25 cellular contexts compared by ENCODE assay signal in genomic region chr9:110978516-110978915, GRCh38. TPM values are rescaled to one million over a fixed set of nuclear protein-coding genes. Genes with fewer than 3 reads are reported as not detected.
"Had no signal": no experiment of that assay in that cellular context is flagged by ENCODE, and none has a peak within 500 bp of the region (broad histone marks: within the 10 kb centered on the region; RNA-seq: fewer than 3 reads in every experiment).

No MANE protein-coding gene starts in this region.

- H3K4me3 Mint-ChIP-seq: activated B cell treated with CpG ODN at 0.5 μM for 24 hours; activated CD8-positive, alpha-beta memory T cell treated with anti-CD3 and anti-CD28 coated beads, Interleukin-2, amount 10 ng/mL, durations not matched to agents 7 days and 5 days; activated CD8-positive, alpha-beta T cell treated with anti-CD3 and anti-CD28 coated beads, Interleukin-2, amount 10 ng/mL, durations not matched to agents 7 days and 5 days; activated naive CD8-positive, alpha-beta T cell; activated T-cell treated with anti-CD3 and anti-CD28 coated beads, Interleukin-2, amount 50 U/mL, for 72 hours; brain; endodermal cell; natural killer cell treated with Interleukin-12 subunit alpha and Interleukin-12 subunit beta and Interleukin-15 and Interleukin-18, amount 100 ng/mL, for 72 hours; T-helper 2 cell treated with Interferon-gamma antibody and Interleukin-4, amounts not matched to agents 5 μg/mL and 100 μg/mL, for 36 hours had no signal

- H3K4me1 Mint-ChIP-seq: activated B cell treated with CpG ODN at 0.5 μM for 24 hours; activated CD8-positive, alpha-beta memory T cell treated with anti-CD3 and anti-CD28 coated beads, Interleukin-2, amount 10 ng/mL, durations not matched to agents 7 days and 5 days had no signal

- H3K27me3 Mint-ChIP-seq: activated B cell treated with CpG ODN at 0.5 μM for 24 hours; activated CD8-positive, alpha-beta memory T cell treated with anti-CD3 and anti-CD28 coated beads, Interleukin-2, amount 10 ng/mL, durations not matched to agents 7 days and 5 days; brain; natural killer cell treated with Interleukin-12 subunit alpha and Interleukin-12 subunit beta and Interleukin-15 and Interleukin-18, amount 100 ng/mL, for 72 hours; progenitor cell of endocrine pancreas had no signal

- H3K9me3 ChIP-seq: ascending aorta, esophagus squamous epithelium, left lung, lower lobe of right lung, mucosa of descending colon, neutrophil, ovary, right lobe of liver, upper lobe of right lung had no signal

- DNase-seq: activated B cell treated with CpG ODN at 0.5 μM for 24 hours; activated CD8-positive, alpha-beta memory T cell treated with anti-CD3 and anti-CD28 coated beads, Interleukin-2, amount 10 ng/mL, durations not matched to agents 7 days and 5 days; activated CD8-positive, alpha-beta T cell treated with anti-CD3 and anti-CD28 coated beads, Interleukin-2, amount 10 ng/mL, durations not matched to agents 7 days and 5 days; activated naive CD4-positive, alpha-beta T cell; activated T-cell treated with anti-CD3 and anti-CD28 coated beads, Interleukin-2, amount 50 U/mL, for 72 hours; endodermal cell; esophagus squamous epithelium; left lung; lower lobe of right lung; mesenchymal stem cell; mucosa of descending colon; ovary; right lobe of liver; stimulated activated CD4-positive, alpha-beta T cell treated with anti-CD3 and anti-CD28 coated beads, Interleukin-2, amount 100 ng/mL, for 48 hours; stimulated activated naive CD8-positive, alpha-beta T cell treated with anti-CD3 and anti-CD28 coated beads, Interleukin-15, Interleukin-2, amounts not matched to agents 100 U/mL and 50 U/mL, for 24 hours; T-helper 1 cell; upper lobe of right lung had no signal

- H3K36me3 Mint-ChIP-seq: activated CD8-positive, alpha-beta memory T cell treated with anti-CD3 and anti-CD28 coated beads, Interleukin-2, amount 10 ng/mL, durations not matched to agents 7 days and 5 days; activated naive CD8-positive, alpha-beta T cell had no signal

- H3K27ac Mint-ChIP-seq: activated B cell treated with CpG ODN at 0.5 μM for 24 hours; activated CD8-positive, alpha-beta memory T cell treated with anti-CD3 and anti-CD28 coated beads, Interleukin-2, amount 10 ng/mL, durations not matched to agents 7 days and 5 days; activated CD8-positive, alpha-beta T cell treated with anti-CD3 and anti-CD28 coated beads, Interleukin-2, amount 10 ng/mL, durations not matched to agents 7 days and 5 days; activated naive CD8-positive, alpha-beta T cell; activated T-cell treated with anti-CD3 and anti-CD28 coated beads, Interleukin-2, amount 50 U/mL, for 72 hours; brain; endodermal cell; natural killer cell treated with Interleukin-12 subunit alpha and Interleukin-12 subunit beta and Interleukin-15 and Interleukin-18, amount 100 ng/mL, for 72 hours; progenitor cell of endocrine pancreas; T-helper 2 cell treated with Interferon-gamma antibody and Interleukin-4, amounts not matched to agents 5 μg/mL and 100 μg/mL, for 36 hours had no signal

- ATAC-seq: activated CD8-positive, alpha-beta memory T cell treated with anti-CD3 and anti-CD28 coated beads, Interleukin-2, amount 10 ng/mL, durations not matched to agents 7 days and 5 days; activated CD8-positive, alpha-beta T cell treated with anti-CD3 and anti-CD28 coated beads, Interleukin-2, amount 10 ng/mL, durations not matched to agents 7 days and 5 days; activated T-cell treated with anti-CD3 and anti-CD28 coated beads, Interleukin-2, amount 50 U/mL, for 72 hours; left lung; lower lobe of right lung; mucosa of descending colon; natural killer cell treated with Interleukin-12 subunit alpha and Interleukin-12 subunit beta and Interleukin-15 and Interleukin-18, amount 100 ng/mL, for 72 hours; right lobe of liver; stimulated activated naive CD8-positive, alpha-beta T cell treated with anti-CD3 and anti-CD28 coated beads, Interleukin-15, Interleukin-2, amounts not matched to agents 100 U/mL and 50 U/mL, for 24 hours; upper lobe of right lung had no signal

- H3K27ac ChIP-seq: cardiac muscle cell, esophagus squamous epithelium, left lung, lower lobe of right lung, neutrophil, ovary, right lobe of liver, upper lobe of right lung had no signal

- H3K36me3 ChIP-seq: ascending aorta, cardiac muscle cell, esophagus squamous epithelium, left lung, lower lobe of right lung, neutrophil, ovary, right lobe of liver, upper lobe of right lung had no signal

- H3K4me1 ChIP-seq: lower lobe of right lung, right lobe of liver had no signal

- H3K4me3 ChIP-seq: ascending aorta, cardiac muscle cell, esophagus squamous epithelium, left lung, lower lobe of right lung, mucosa of descending colon, ovary, right lobe of liver, upper lobe of right lung had no signal

- H3K27me3 ChIP-seq: ascending aorta, cardiac muscle cell, esophagus squamous epithelium, left lung, neutrophil, ovary, right lobe of liver, upper lobe of right lung had no signal

RNA-seq across cellular contexts. Expression of gene LPAR1, which starts 59.8 kb away (rescaled TPM):
- total RNA-seq: activated B cell treated with CpG ODN at 0.5 μM for 24 hours; activated CD8-positive, alpha-beta memory T cell treated with anti-CD3 and anti-CD28 coated beads, Interleukin-2, amount 10 ng/mL, durations not matched to agents 7 days and 5 days; activated CD8-positive, alpha-beta T cell treated with anti-CD3 and anti-CD28 coated beads, Interleukin-2, amount 10 ng/mL, durations not matched to agents 7 days and 5 days; activated T-cell treated with anti-CD3 and anti-CD28 coated beads, Interleukin-2, amount 50 U/mL, for 72 hours had no signal
